Comparison of ENCODE assay signal across 1 cellular context in the genomic region with DNA sequence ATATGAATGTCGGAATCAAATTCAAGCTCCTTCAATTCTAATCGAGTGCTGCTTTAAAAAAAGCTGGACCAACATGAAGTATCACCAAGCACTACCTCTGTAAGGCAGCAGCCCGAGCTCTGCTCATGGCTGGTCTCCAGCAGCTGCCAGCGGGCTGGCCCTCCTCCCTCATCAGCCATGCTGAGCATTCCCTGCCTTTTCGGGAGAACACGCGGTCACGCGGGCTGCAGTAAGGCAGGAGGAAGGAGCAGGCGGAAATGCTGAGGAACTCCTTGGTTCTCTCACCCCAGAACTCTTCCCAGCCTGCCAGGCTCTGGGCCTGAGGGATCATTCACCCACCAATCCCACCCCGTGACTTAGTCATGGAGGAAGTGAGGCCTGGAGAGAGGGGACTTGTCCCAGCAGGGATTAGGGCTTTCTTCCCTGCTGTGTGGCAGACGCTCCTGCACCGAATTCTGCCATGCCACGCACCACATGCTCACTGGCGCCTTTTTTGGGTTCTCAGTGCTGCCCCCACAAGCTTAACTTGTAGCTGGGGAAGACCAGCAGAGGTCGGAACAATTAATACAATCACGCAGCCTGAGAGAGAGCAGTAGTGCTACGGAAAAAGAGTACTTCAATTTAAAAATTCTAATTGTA.
TF ChIP-seq lines count a peak whose summit lies in the region.

No MANE protein-coding gene starts in this region.

TF ChIP-seq in H1, 55 proteins besides CTCF, POLR2A, EP300 and RAD21:
- TF ChIP-seq E2F6 (IDR thresholded peaks at IDR 0.05) (peak; percentile 86), MAX (IDR thresholded peaks at IDR 0.05) (peak; percentile 73), CTBP2 (IDR thresholded peaks at IDR 0.05; ENCODE audit: borderline replicate concordance, insufficient read depth, insufficient read length, low read length) (no peak), CREB1 (IDR thresholded peaks at IDR 0.05) (no peak), POLR2AphosphoS5 (IDR thresholded peaks at IDR 0.05; ENCODE audit: low read depth, low read length) (no peak), SP1 (IDR thresholded peaks at IDR 0.05; ENCODE audit: low read depth, low read length) (no peak), CBX8 (IDR thresholded peaks at IDR 0.05; ENCODE audit: borderline replicate concordance, low read depth, low read length) (no peak), CHD7 (IDR thresholded peaks at IDR 0.05; ENCODE audit: insufficient replicate concordance, low read length) (no peak)
